13 cellular contexts compared by ENCODE assay signal in the genomic region with DNA sequence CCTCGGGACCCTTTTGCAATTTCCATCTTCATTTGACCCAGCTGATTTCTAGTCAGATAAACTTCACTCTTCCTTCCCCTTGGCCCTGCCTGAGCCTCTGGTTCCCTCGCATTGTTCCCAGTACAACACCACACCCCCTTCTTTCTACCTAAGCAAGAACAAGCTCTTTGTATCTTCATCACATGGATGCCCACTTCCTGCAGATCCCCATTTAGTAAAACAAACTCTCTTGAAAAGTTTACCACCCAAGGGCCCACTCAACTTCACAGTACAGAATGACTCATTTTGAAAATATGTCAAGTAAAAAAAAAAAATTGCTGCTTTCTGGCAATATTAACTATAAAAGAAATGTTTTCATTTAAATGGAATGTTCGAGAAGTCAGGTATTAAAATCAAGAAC. TPM values are rescaled to one million over a fixed set of nuclear protein-coding genes. Genes with fewer than 3 reads are reported as not detected.
DNase-seq lines count a peak whose midpoint lies in the region; ATAC-seq, FAIRE-seq and TF ChIP-seq lines count a peak whose summit lies in the region.
"Had no signal": no experiment of that assay in that cellular context is flagged by ENCODE, and none has a peak within 500 bp of the region (broad histone marks: within the 10 kb centered on the region; RNA-seq: fewer than 3 reads in every experiment).

No MANE protein-coding gene starts in this region.

- H2BK12ac ChIP-seq in mesenchymal stem cell (ENCODE audit: low read length in 2 of 2) = no peak overlapping the region

- peak overlapping the region; percentile 52 for H3K4me2 ChIP-seq in mesenchymal stem cell (ENCODE audit: low read length, poor library complexity, severe bottlenecking)

- no peaks in the 10 kb centered on the region for H3K27me3 ChIP-seq in bronchial epithelial cell (ENCODE audit: control insufficient read depth, insufficient read depth, low read length)
- H3K27me3 ChIP-seq in mesenchymal stem cell (ENCODE audit: control insufficient read depth in 1 of 2, insufficient read depth in 1 of 2, low read length in 2 of 2) = peaks cover 0 to 13% of the 10 kb centered on the region in 2 experiments
- peaks cover 0 to 8% of the 10 kb centered on the region in 2 donors for H3K27me3 ChIP-seq in naive thymus-derived CD4-positive, alpha-beta T cell (ENCODE audit: control insufficient read depth in 2 of 2, insufficient read depth in 2 of 2, low read length in 2 of 2)

- ATAC-seq in HG02885 (IDR thresholded peaks at IDR 0.05; ENCODE audit: poor library complexity, unreplicated experiment) (peak; percentile 44), GM19328 (IDR thresholded peaks at IDR 0.05; ENCODE audit: unreplicated experiment) (no peak)
- ATAC-seq in naive thymus-derived CD4-positive, alpha-beta T cell = no peak
- ATAC-seq: heart right ventricle had no signal

- no peak for FAIRE-seq in bronchial epithelial cell (lab: Jason Lieb, UNC)

- no peak overlapping the region for H3K23ac ChIP-seq in mesenchymal stem cell (ENCODE audit: low read length in 2 of 2)

- H3K4me1 ChIP-seq in mesenchymal stem cell (ENCODE audit: control insufficient read depth, insufficient read depth, low read depth, low read length) = peaks cover 6% of the 10 kb centered on the region
- no peaks in the 10 kb centered on the region for H3K4me1 ChIP-seq in naive thymus-derived CD4-positive, alpha-beta T cell (ENCODE audit: control insufficient read depth in 2 of 2, insufficient read depth in 2 of 2, low read length in 2 of 2)

- H3K9ac ChIP-seq in mesenchymal stem cell (ENCODE audit: low read length) = no peak overlapping the region

- DNase-seq in Daoy (ENCODE audit: low read depth) (peak; percentile 79), bronchial epithelial cell (ENCODE audit: low read depth) (peak; percentile 18), mesenchymal stem cell (peak; percentile 22), NCI-H2171 treated with DMSO at 0.1 percent for 48 hours (lab: John Stamatoyannopoulos, UW) (no peak)
- no peak for DNase-seq in naive thymus-derived CD4-positive, alpha-beta T cell
- no peak for DNase-seq in activated naive CD4-positive, alpha-beta T cell treated with anti-CD3 and anti-CD28 coated beads for 36 hours
- DNase-seq: caudate nucleus; CD4-positive, CD25-positive, alpha-beta regulatory T cell; heart right ventricle; NCI-H82 had no signal

- no peak overlapping the region for H3K4ac ChIP-seq in mesenchymal stem cell (ENCODE audit: low read depth in 1 of 2, low read length in 2 of 2)

- no peak for TF ChIP-seq CTCF in bronchial epithelial cell (IDR thresholded peaks at IDR 0.05; ENCODE audit: insufficient read depth, low read length, severe bottlenecking)

- no peak overlapping the region for H2BK15ac ChIP-seq in mesenchymal stem cell (ENCODE audit: low read depth, poor library complexity, severe bottlenecking)

- no peak overlapping the region for H3K18ac ChIP-seq in mesenchymal stem cell (ENCODE audit: low read depth in 1 of 2, low read length in 2 of 2)

- no peak overlapping the region for H3K4me3 ChIP-seq in bronchial epithelial cell (ENCODE audit: low read depth, low read length)
- H3K4me3 ChIP-seq in mesenchymal stem cell (ENCODE audit: insufficient read depth in 1 of 2, low read depth in 1 of 2, low read length in 2 of 2) = no peak overlapping the region
- no peak overlapping the region for H3K4me3 ChIP-seq in naive thymus-derived CD4-positive, alpha-beta T cell (ENCODE audit: low read length)
- H3K4me3 ChIP-seq: heart right ventricle had no signal

- no peak overlapping the region for H4K8ac ChIP-seq in mesenchymal stem cell (ENCODE audit: low read length)

- H3K9me3 ChIP-seq in mesenchymal stem cell (ENCODE audit: control insufficient read depth, low read length) = no peaks in the 10 kb centered on the region
- H3K9me3 ChIP-seq in naive thymus-derived CD4-positive, alpha-beta T cell (ENCODE audit: control insufficient read depth in 2 of 3, low read length in 3 of 3) = no peaks in the 10 kb centered on the region
- H3K9me3 ChIP-seq: heart right ventricle had no signal

- H3K27ac ChIP-seq in mesenchymal stem cell (ENCODE audit: low read length, poor library complexity, severe bottlenecking) = peak overlapping the region; percentile 84
- no peak overlapping the region for H3K27ac ChIP-seq in naive thymus-derived CD4-positive, alpha-beta T cell (ENCODE audit: low read depth, low read length)
- H3K27ac ChIP-seq: heart right ventricle had no signal

- H3K27ac Mint-ChIP-seq in naive thymus-derived CD4-positive, alpha-beta T cell = no peak overlapping the region
- no peak overlapping the region for H3K27ac Mint-ChIP-seq in activated naive CD4-positive, alpha-beta T cell treated with anti-CD3 and anti-CD28 coated beads for 36 hours
- H3K27ac Mint-ChIP-seq: T-helper 1 cell treated with Interleukin-12 subunit alpha and Interleukin-12 subunit beta and Interleukin-4 antibody, amounts not matched to agents 30 μg/mL and 1 μg/mL, for 36 hours had no signal

- CTCF ChIA-PET in naive thymus-derived CD4-positive, alpha-beta T cell (lab: Charles Lee) = no interaction called here
- CTCF ChIA-PET in activated naive CD4-positive, alpha-beta T cell treated with anti-CD3 and anti-CD28 coated beads for 36 hours (lab: Charles Lee) = interaction anchor here (0.7 to 1.5 kb wide), 2 partner anchors 14 to 109 kb away, joined by 3 to 10 read pairs; no protein-coding TSS in a partner anchor

- H3K27me3 Mint-ChIP-seq in naive thymus-derived CD4-positive, alpha-beta T cell = peaks cover 46 to 72% (median 54%) of the 10 kb centered on the region in 5 donors
- H3K27me3 Mint-ChIP-seq in activated naive CD4-positive, alpha-beta T cell treated with anti-CD3 and anti-CD28 coated beads for 36 hours (ENCODE audit: low read depth) = peaks cover 36% of the 10 kb centered on the region

- H3K36me3 ChIP-seq in bronchial epithelial cell (ENCODE audit: control insufficient read depth, insufficient read depth, low read length) (no peaks in the 10 kb centered on the region), mesenchymal stem cell (ENCODE audit: control insufficient read depth in 1 of 2, insufficient read depth in 2 of 2, low read depth in 1 of 2, low read length in 2 of 2) (no peaks in the 10 kb centered on the region)
- H3K36me3 ChIP-seq in naive thymus-derived CD4-positive, alpha-beta T cell (ENCODE audit: control insufficient read depth in 2 of 3, insufficient read depth in 3 of 3, low read length in 3 of 3) = no peaks in the 10 kb centered on the region
- H3K36me3 ChIP-seq: heart right ventricle had no signal

- peaks cover 0 to 3% (median 0%) of the 10 kb centered on the region in 7 donors for H3K4me1 Mint-ChIP-seq in naive thymus-derived CD4-positive, alpha-beta T cell
- H3K4me1 Mint-ChIP-seq in activated naive CD4-positive, alpha-beta T cell treated with anti-CD3 and anti-CD28 coated beads for 36 hours (ENCODE audit: low read depth) = peaks cover 3% of the 10 kb centered on the region
- H3K4me1 Mint-ChIP-seq: CD4-positive, CD25-positive, alpha-beta regulatory T cell had no signal

- POLR2A ChIA-PET in naive thymus-derived CD4-positive, alpha-beta T cell (lab: Charles Lee) = no interaction called here

- peaks cover 0 to 1% (median 0%) of the 10 kb centered on the region in 11 donors for H3K9me3 Mint-ChIP-seq in naive thymus-derived CD4-positive, alpha-beta T cell
- no peaks in the 10 kb centered on the region for H3K9me3 Mint-ChIP-seq in activated naive CD4-positive, alpha-beta T cell treated with anti-CD3 and anti-CD28 coated beads for 36 hours
- H3K9me3 Mint-ChIP-seq: T-helper 1 cell treated with Interleukin-12 subunit alpha and Interleukin-12 subunit beta and Interleukin-4 antibody, amounts not matched to agents 30 μg/mL and 1 μg/mL, for 36 hours had no signal

- 44% methylated on average over 3 of the region's 3 CpGs for WGBS in mesenchymal stem cell

- H4K91ac ChIP-seq in mesenchymal stem cell (ENCODE audit: low read length) = no peak overlapping the region

- intact Hi-C loops in naive thymus-derived CD4-positive, alpha-beta T cell (cut with micrococcal nuclease) = no loop called here
- intact Hi-C loops in activated naive CD4-positive, alpha-beta T cell treated with anti-CD3 and anti-CD28 coated beads for 36 hours (cut with micrococcal nuclease) = no loop called here

- peaks cover 6% of the 10 kb centered on the region for H3K79me1 ChIP-seq in mesenchymal stem cell (replicated peaks; ENCODE audit: low read length, poor library complexity, severe bottlenecking)

- no peak overlapping the region for H3K14ac ChIP-seq in mesenchymal stem cell (ENCODE audit: low read length in 2 of 2)

- no peak overlapping the region for H2AK5ac ChIP-seq in mesenchymal stem cell (ENCODE audit: low read length, severe bottlenecking)

- H2BK120ac ChIP-seq in mesenchymal stem cell (ENCODE audit: low read depth, low read length) = no peak overlapping the region

- no peak overlapping the region for H2BK5ac ChIP-seq in mesenchymal stem cell (ENCODE audit: low read depth, low read length, poor library complexity, severe bottlenecking)

- no peaks in the 10 kb centered on the region for H3K36me3 Mint-ChIP-seq in naive thymus-derived CD4-positive, alpha-beta T cell
- no peaks in the 10 kb centered on the region for H3K36me3 Mint-ChIP-seq in activated naive CD4-positive, alpha-beta T cell treated with anti-CD3 and anti-CD28 coated beads for 36 hours (ENCODE audit: low read depth)
- H3K36me3 Mint-ChIP-seq: CD4-positive, CD25-positive, alpha-beta regulatory T cell had no signal

- H2AFZ ChIP-seq in mesenchymal stem cell (ENCODE audit: low read depth, low read length) = no peak overlapping the region

- H3K4me3 Mint-ChIP-seq in naive thymus-derived CD4-positive, alpha-beta T cell = no peak overlapping the region
- H3K4me3 Mint-ChIP-seq in activated naive CD4-positive, alpha-beta T cell treated with anti-CD3 and anti-CD28 coated beads for 36 hours = no peak overlapping the region
- H3K4me3 Mint-ChIP-seq: CD4-positive, CD25-positive, alpha-beta regulatory T cell; T-helper 1 cell treated with Interleukin-12 subunit alpha and Interleukin-12 subunit beta and Interleukin-4 antibody, amounts not matched to agents 30 μg/mL and 1 μg/mL, for 36 hours had no signal

RNA-seq across cellular contexts. Expression of gene FAXC, which starts 5.2 kb away (rescaled TPM):
- total RNA-seq in Daoy (2014; rRNA removed; shearing (Covaris generic)) = 4.7 and 12.2 TPM in 2 replicates
- 3.2 and 5.3 TPM in 2 replicates for total RNA-seq in bronchial epithelial cell
- 0.83 TPM for polyA plus RNA-seq in mesenchymal stem cell (2013, experiment 1 of 2)
- 0.88 TPM for polyA plus RNA-seq in mesenchymal stem cell (2013, experiment 2 of 2)
- not detected for total RNA-seq in naive thymus-derived CD4-positive, alpha-beta T cell
- polyA plus RNA-seq in naive thymus-derived CD4-positive, alpha-beta T cell = not detected
- total RNA-seq in activated naive CD4-positive, alpha-beta T cell treated with anti-CD3 and anti-CD28 coated beads for 36 hours = not detected
- total RNA-seq: CD4-positive, CD25-positive, alpha-beta regulatory T cell had no signal
- polyA plus RNA-seq: CD4-positive, CD25-positive, alpha-beta regulatory T cell had no signal

RNA-seq across cellular contexts. Expression of gene COQ3, which starts 49.7 kb away (rescaled TPM):
- 12.9 and 27.3 TPM in 2 replicates for total RNA-seq in Daoy (2014; rRNA removed; shearing (Covaris generic))
- 7.4 and 8.4 TPM in 2 replicates for total RNA-seq in bronchial epithelial cell
- 5.6 TPM for polyA plus RNA-seq in mesenchymal stem cell (2013, experiment 1 of 2)
- 6.5 TPM for polyA plus RNA-seq in mesenchymal stem cell (2013, experiment 2 of 2)
- total RNA-seq in naive thymus-derived CD4-positive, alpha-beta T cell = 1 to 10 TPM; 1.8 to 7.3 (median 4.2) TPM
- polyA plus RNA-seq in naive thymus-derived CD4-positive, alpha-beta T cell = 10 to 100 TPM; 10.6 to 11.4 TPM
- 10 to 100 TPM; 17.4 to 17.7 TPM for total RNA-seq in activated naive CD4-positive, alpha-beta T cell treated with anti-CD3 and anti-CD28 coated beads for 36 hours

Comparison
In these comparisons a context has a peak if more than half of its experiments do, and no peak if none do; other contexts are left out.
1. DNase-seq: peak in Daoy (single experiment), bronchial epithelial cell (single experiment) and mesenchymal stem cell (single experiment); none in naive thymus-derived CD4-positive, alpha-beta T cell (0 of 9), NCI-H2171 treated with DMSO at 0.1 percent for 48 hours (single experiment) and activated naive CD4-positive, alpha-beta T cell treated with anti-CD3 and anti-CD28 coated beads for 36 hours (single experiment).